ENCODE assay signal across 12 cellular contexts in the genomic region with DNA sequence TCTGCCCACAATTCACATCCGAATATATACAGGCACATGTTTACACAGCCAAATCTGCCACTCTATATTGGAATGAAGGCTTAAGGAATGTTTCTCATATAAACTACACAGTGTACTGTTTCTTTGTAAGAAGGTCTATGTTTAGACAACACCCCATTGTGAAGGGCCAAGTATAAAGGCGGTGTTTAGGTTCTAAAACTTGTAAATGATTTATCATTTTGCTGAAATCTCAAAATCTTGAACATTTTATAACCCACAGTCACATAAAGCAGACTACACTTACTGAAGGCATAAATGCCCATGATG.
DNase-seq lines count a peak whose midpoint lies in the region; ATAC-seq and TF ChIP-seq lines count a peak whose summit lies in the region.
"Had no signal": no experiment of that assay in that cellular context is flagged by ENCODE, and none has a peak within 500 bp of the region (broad histone marks: within the 10 kb centered on the region; RNA-seq: fewer than 3 reads in every experiment).

No MANE protein-coding gene starts in this region.

- H3K9me3 ChIP-seq in heart right ventricle (no peaks in the 10 kb centered on the region), muscle layer of duodenum (ENCODE audit: control insufficient read depth in 1 of 2, low read length in 2 of 2) (no peaks in the 10 kb centered on the region), upper lobe of left lung (no peaks in the 10 kb centered on the region)
- H3K9me3 ChIP-seq: upper lobe of right lung had no signal

- no peak for TF ChIP-seq EP300 in upper lobe of left lung (IDR thresholded peaks at IDR 0.05)

- peak overlapping the region in 3 of 10 donors; percentile 59 to 65 (median 65) for H3K4me3 ChIP-seq in heart right ventricle
- H3K4me3 ChIP-seq in muscle layer of duodenum (ENCODE audit: low read depth in 1 of 2, low read length in 2 of 2), result peak overlapping the region in 1 of 2 donors; percentile 65
- peak overlapping the region in 1 of 4 donors; percentile 51 for H3K4me3 ChIP-seq in upper lobe of left lung

- H3K27ac ChIP-seq in heart right ventricle (peak overlapping the region in 9 of 10 donors; percentile 65 to 96 (median 83)), caudate nucleus (ENCODE audit: low read depth, low read length) (peak overlapping the region; percentile 95), muscle layer of duodenum (ENCODE audit: low read length) (peak overlapping the region; percentile 74), upper lobe of left lung (peak overlapping the region; percentile 37 to 81 (median 76))

- intact Hi-C loops in heart right ventricle (cut with DNase I) (loop anchor here in 7 of 10 donors (5.0 to 10.0 kb wide), 7 partner anchors 92 to 895 kb away; partner anchors contain the start of gene ZNF608 (in 2 of the 7)), left ventricle myocardium superior (cut with micrococcal nuclease) (loop anchor here (5.0 kb wide), 1 partner anchor 95 kb away; the partner anchor contains the start of gene ZNF608)

- TF ChIP-seq POLR2A in upper lobe of left lung (IDR thresholded peaks at IDR 0.05), result no peak

- H3K36me3 ChIP-seq in heart right ventricle, result peaks cover 0 to 13% (median 0%) of the 10 kb centered on the region in 9 donors
- H3K36me3 ChIP-seq in muscle layer of duodenum (ENCODE audit: control insufficient read depth in 1 of 2, insufficient read depth in 2 of 2, low read length in 2 of 2), result peaks cover 0 to 1% of the 10 kb centered on the region in 2 donors
- H3K36me3 ChIP-seq in upper lobe of left lung, result peaks cover 0 to 12% (median 1%) of the 10 kb centered on the region in 4 donors

- TF ChIP-seq CTCF in heart right ventricle (IDR thresholded peaks at IDR 0.05) (no peak), upper lobe of left lung (IDR thresholded peaks at IDR 0.05) (no peak)

- ATAC-seq in heart right ventricle (no peak), left ventricle myocardium superior (no peak), upper lobe of left lung (ENCODE audit: low FRiP score in 2 of 2) (no peak), HG02588 (IDR thresholded peaks at IDR 0.05; ENCODE audit: unreplicated experiment) (no peak)

- H3K27me3 ChIP-seq in heart right ventricle (peaks cover 0 to 76% (median 0%) of the 10 kb centered on the region in 7 donors), muscle layer of duodenum (ENCODE audit: low read depth, low read length) (no peaks in the 10 kb centered on the region), upper lobe of left lung (no peaks in the 10 kb centered on the region)
- H3K27me3 ChIP-seq: upper lobe of right lung had no signal

- 64 to 65% methylated on average over 2 of the region's 2 CpGs for WGBS in heart right ventricle, 2 donors
- WGBS in upper lobe of left lung, 2 donors, result 40 to 54% methylated on average over 2 of the region's 2 CpGs

- no peak for DNase-seq in heart right ventricle
- no peak for DNase-seq in left ventricle myocardium superior
- DNase-seq in caudate nucleus (lab: John Stamatoyannopoulos, UW), result no peak
- no peak for DNase-seq in upper lobe of left lung
- no peak for DNase-seq in mucosa of gallbladder (ENCODE audit: low spot score)
- no peak for DNase-seq in OCI-M2 (lab: John Stamatoyannopoulos, UW; ENCODE audit: unreplicated experiment)
- DNase-seq: activated gamma-delta T cell, KG1, NCI-H510A, upper lobe of right lung had no signal

- H3K4me1 ChIP-seq in heart right ventricle, result peaks cover 3 to 87% (median 64%) of the 10 kb centered on the region in 9 donors
- H3K4me1 ChIP-seq in muscle layer of duodenum (ENCODE audit: control insufficient read depth in 1 of 2, insufficient read depth in 2 of 2, low read length in 2 of 2), result peaks cover 38 to 55% of the 10 kb centered on the region in 2 donors
- peaks cover 53 to 77% (median 66%) of the 10 kb centered on the region in 4 donors for H3K4me1 ChIP-seq in upper lobe of left lung
